1 cellular context compared by ENCODE assay signal in genomic region chr7:150727381-150727780, GRCh38.
A peak's percentile ranks its signal among the peaks of the same experiment; 100 is the strongest.
TF ChIP-seq lines count a peak whose summit lies in the region.

No MANE protein-coding gene starts in this region.

TF ChIP-seq in HepG2, 621 proteins besides CTCF, POLR2A, EP300 and RAD21 (continued from another document and continues in another):
- TF ChIP-seq KIAA2018 (CRISPR knock-in tag; IDR thresholded peaks at IDR 0.05; ENCODE audit: borderline replicate concordance) (no peak), ATAD3A (CRISPR knock-in tag; IDR thresholded peaks at IDR 0.05) (no peak), ZNF296 (CRISPR knock-in tag; conservative IDR thresholded peaks at IDR 0.05) (no peak), ZNF547 (CRISPR knock-in tag; IDR thresholded peaks at IDR 0.05) (no peak), ZNF264 (CRISPR knock-in tag; IDR thresholded peaks at IDR 0.05) (0 out of 2 replicates have a peak, but pooled peaks have one; percentile 43), SRSF1 (optimal IDR thresholded peaks at IDR 0.05; ENCODE audit: low read depth, low read length) (no peak), ZNF468 (CRISPR knock-in tag; IDR thresholded peaks at IDR 0.05) (no peak), NPAS2 (CRISPR knock-in tag; IDR thresholded peaks at IDR 0.05; ENCODE audit: borderline replicate concordance) (no peak), TBX2 (CRISPR knock-in tag; IDR thresholded peaks at IDR 0.05; ENCODE audit: borderline replicate concordance) (peak; percentile 47; the same call in 1 of the 2 replicates), ZNF619 (CRISPR knock-in tag; IDR thresholded peaks at IDR 0.05) (no peak), SPEN (CRISPR knock-in tag; IDR thresholded peaks at IDR 0.05; ENCODE audit: low read depth) (peak; percentile 72; the same call in 1 of the 2 replicates), THAP8 (CRISPR knock-in tag; IDR thresholded peaks at IDR 0.05; ENCODE audit: borderline replicate concordance) (no peak), MIER2 (CRISPR knock-in tag; IDR thresholded peaks at IDR 0.05) (peak; percentile 65; the same call in 1 of the 2 replicates), TCF7L2 (IDR thresholded peaks at IDR 0.05; ENCODE audit: low read depth, low read length) (no peak), NR2F1 (CRISPR knock-in tag; IDR thresholded peaks at IDR 0.05) (peak; percentile 59 to 84; a peak in 3 of 4 replicates), KDM1A (CRISPR knock-in tag; IDR thresholded peaks at IDR 0.05) (peak; percentile 72; the same call in 1 of the 2 replicates), BCL6 (CRISPR knock-in tag; IDR thresholded peaks at IDR 0.05) (peak; percentile 70), ZSCAN9 (CRISPR knock-in tag; IDR thresholded peaks at IDR 0.05; ENCODE audit: borderline replicate concordance) (0 out of 2 replicates have a peak, but pooled peaks have one; percentile 29), FOXP4 (CRISPR knock-in tag; IDR thresholded peaks at IDR 0.05) (0 out of 2 replicates have a peak, but pooled peaks have one; percentile 19), LBX2 (CRISPR knock-in tag; IDR thresholded peaks at IDR 0.05; ENCODE audit: borderline replicate concordance) (no peak), KDM3A (CRISPR knock-in tag; IDR thresholded peaks at IDR 0.05; ENCODE audit: low read depth) (no peak), CREM (IDR thresholded peaks at IDR 0.05) (peak; percentile 47; the same call in 1 of the 2 replicates), CREM (CRISPR knock-in tag; IDR thresholded peaks at IDR 0.05) (no peak), PITX1 (CRISPR knock-in tag; IDR thresholded peaks at IDR 0.05) (no peak), REPIN1 (CRISPR knock-in tag; IDR thresholded peaks at IDR 0.05; ENCODE audit: borderline replicate concordance, low read depth) (0 out of 2 replicates have a peak, but pooled peaks have one; percentile 48), KAT8 (CRISPR knock-in tag; IDR thresholded peaks at IDR 0.05) (peak; percentile 38; the same call in 1 of the 2 replicates), TMF1 (CRISPR knock-in tag; IDR thresholded peaks at IDR 0.05; ENCODE audit: low read depth) (no peak), BHLHE40 (IDR thresholded peaks at IDR 0.05; ENCODE audit: low read length) (0 out of 2 replicates have a peak, but pooled peaks have one; percentile 31), ZNF33B (CRISPR knock-in tag; IDR thresholded peaks at IDR 0.05) (no peak), ZSCAN12 (CRISPR knock-in tag; IDR thresholded peaks at IDR 0.05) (no peak), TEAD3 (CRISPR knock-in tag; optimal IDR thresholded peaks at IDR 0.05; ENCODE audit: borderline replicate concordance) (peak; percentile 20), MXI1 (IDR thresholded peaks at IDR 0.05; ENCODE audit: borderline replicate concordance, low read depth, low read length) (no peak), ZNF773 (CRISPR knock-in tag; IDR thresholded peaks at IDR 0.05; ENCODE audit: borderline replicate concordance) (no peak), CHCHD3 (CRISPR knock-in tag; IDR thresholded peaks at IDR 0.05) (no peak), ZMYM4 (CRISPR knock-in tag; IDR thresholded peaks at IDR 0.05) (peak; percentile 70), ZNF552 (CRISPR knock-in tag; IDR thresholded peaks at IDR 0.05; ENCODE audit: borderline replicate concordance) (no peak), FOXM1 (CRISPR knock-in tag; IDR thresholded peaks at IDR 0.05) (no peak), ZSCAN25 (CRISPR knock-in tag; IDR thresholded peaks at IDR 0.05) (no peak), HDAC2 (CRISPR knock-in tag; IDR thresholded peaks at IDR 0.05) (peak; percentile 74), FOXO1 (CRISPR knock-in tag; IDR thresholded peaks at IDR 0.05) (peak; percentile 43; the same call in 1 of the 2 replicates), ZNF124 (CRISPR knock-in tag; IDR thresholded peaks at IDR 0.05) (no peak), ZBTB20 (CRISPR knock-in tag; IDR thresholded peaks at IDR 0.05; ENCODE audit: borderline replicate concordance, low read depth) (no peak), MATR3 (CRISPR knock-in tag; IDR thresholded peaks at IDR 0.05) (no peak), MTF1 (CRISPR knock-in tag; IDR thresholded peaks at IDR 0.05) (no peak)
- TF ChIP-seq, protein P1, sequence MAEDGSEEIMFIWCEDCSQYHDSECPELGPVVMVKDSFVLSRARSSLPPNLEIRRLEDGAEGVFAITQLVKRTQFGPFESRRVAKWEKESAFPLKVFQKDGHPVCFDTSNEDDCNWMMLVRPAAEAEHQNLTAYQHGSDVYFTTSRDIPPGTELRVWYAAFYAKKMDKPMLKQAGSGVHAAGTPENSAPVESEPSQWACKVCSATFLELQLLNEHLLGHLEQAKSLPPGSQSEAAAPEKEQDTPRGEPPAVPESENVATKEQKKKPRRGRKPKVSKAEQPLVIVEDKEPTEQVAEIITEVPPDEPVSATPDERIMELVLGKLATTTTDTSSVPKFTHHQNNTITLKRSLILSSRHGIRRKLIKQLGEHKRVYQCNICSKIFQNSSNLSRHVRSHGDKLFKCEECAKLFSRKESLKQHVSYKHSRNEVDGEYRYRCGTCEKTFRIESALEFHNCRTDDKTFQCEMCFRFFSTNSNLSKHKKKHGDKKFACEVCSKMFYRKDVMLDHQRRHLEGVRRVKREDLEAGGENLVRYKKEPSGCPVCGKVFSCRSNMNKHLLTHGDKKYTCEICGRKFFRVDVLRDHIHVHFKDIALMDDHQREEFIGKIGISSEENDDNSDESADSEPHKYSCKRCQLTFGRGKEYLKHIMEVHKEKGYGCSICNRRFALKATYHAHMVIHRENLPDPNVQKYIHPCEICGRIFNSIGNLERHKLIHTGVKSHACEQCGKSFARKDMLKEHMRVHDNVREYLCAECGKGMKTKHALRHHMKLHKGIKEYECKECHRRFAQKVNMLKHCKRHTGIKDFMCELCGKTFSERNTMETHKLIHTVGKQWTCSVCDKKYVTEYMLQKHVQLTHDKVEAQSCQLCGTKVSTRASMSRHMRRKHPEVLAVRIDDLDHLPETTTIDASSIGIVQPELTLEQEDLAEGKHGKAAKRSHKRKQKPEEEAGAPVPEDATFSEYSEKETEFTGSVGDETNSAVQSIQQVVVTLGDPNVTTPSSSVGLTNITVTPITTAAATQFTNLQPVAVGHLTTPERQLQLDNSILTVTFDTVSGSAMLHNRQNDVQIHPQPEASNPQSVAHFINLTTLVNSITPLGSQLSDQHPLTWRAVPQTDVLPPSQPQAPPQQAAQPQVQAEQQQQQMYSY (CRISPR knock-in tag; IDR thresholded peaks at IDR 0.05) = no peak
- TF ChIP-seq, protein P2, sequence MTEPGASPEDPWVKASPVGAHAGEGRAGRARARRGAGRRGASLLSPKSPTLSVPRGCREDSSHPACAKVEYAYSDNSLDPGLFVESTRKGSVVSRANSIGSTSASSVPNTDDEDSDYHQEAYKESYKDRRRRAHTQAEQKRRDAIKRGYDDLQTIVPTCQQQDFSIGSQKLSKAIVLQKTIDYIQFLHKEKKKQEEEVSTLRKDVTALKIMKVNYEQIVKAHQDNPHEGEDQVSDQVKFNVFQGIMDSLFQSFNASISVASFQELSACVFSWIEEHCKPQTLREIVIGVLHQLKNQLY (CRISPR knock-in tag; IDR thresholded peaks at IDR 0.05) = no peak
- TF ChIP-seq, protein P3, sequence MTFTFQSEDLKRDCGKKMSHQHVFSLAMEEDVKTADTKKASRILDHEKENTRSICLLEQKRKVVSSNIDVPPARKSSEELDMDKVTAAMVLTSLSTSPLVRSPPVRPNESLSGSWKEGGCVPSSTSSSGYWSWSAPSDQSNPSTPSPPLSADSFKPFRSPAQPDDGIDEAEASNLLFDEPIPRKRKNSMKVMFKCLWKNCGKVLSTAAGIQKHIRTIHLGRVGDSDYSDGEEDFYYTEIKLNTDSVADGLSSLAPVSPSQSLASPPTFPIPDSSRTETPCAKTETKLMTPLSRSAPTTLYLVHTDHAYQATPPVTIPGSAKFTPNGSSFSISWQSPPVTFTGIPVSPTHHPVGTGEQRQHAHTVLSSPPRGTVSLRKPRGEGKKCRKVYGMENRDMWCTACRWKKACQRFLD (CRISPR knock-in tag; IDR thresholded peaks at IDR 0.05; ENCODE audit: borderline replicate concordance) = no peak
